9 cellular contexts compared by ENCODE assay signal in genomic region chr17:55751720-55752250, GRCh38. TPM values are rescaled to one million over a fixed set of nuclear protein-coding genes. Genes with fewer than 3 reads are reported as not detected.
A peak's percentile ranks its signal among the peaks of the same experiment; 100 is the strongest.
DNase-seq lines count a peak whose midpoint lies in the region; ATAC-seq and TF ChIP-seq lines count a peak whose summit lies in the region.
"Had no signal": no experiment of that assay in that cellular context is flagged by ENCODE, and none has a peak within 500 bp of the region (broad histone marks: within the 10 kb centered on the region; RNA-seq: fewer than 3 reads in every experiment).

No MANE protein-coding gene starts in this region.

- TF ChIP-seq CTCF in heart left ventricle (IDR thresholded peaks at IDR 0.05), result no peak
- TF ChIP-seq CTCF in brain microvascular endothelial cell (IDR thresholded peaks at IDR 0.05; ENCODE audit: low read depth, low read length, missing control alignments), result no peak
- no peak for TF ChIP-seq CTCF in upper lobe of right lung (IDR thresholded peaks at IDR 0.05)

- intact Hi-C loops in heart left ventricle (cut with DNase I) (loop anchor here in 2 of 10 donors (2.0 to 10.0 kb wide), 2 partner anchors 19 to 337 kb away; no protein-coding TSS in a partner anchor), left cardiac atrium (cut with DNase I) (no loop called here), upper lobe of right lung (cut with DNase I) (no loop called here)

- H3K23ac ChIP-seq in mesendoderm (ENCODE audit: low read length), result no peak overlapping the region

- in situ Hi-C loops in brain microvascular endothelial cell (cut with HindIII; ENCODE audit: low pct_ligation_motif_present, low sequenced_read_pairs), result no loop called here

- H4K8ac ChIP-seq in mesendoderm (ENCODE audit: low read depth, low read length), result no peak overlapping the region

- H2BK15ac ChIP-seq in mesendoderm (replicated peaks; ENCODE audit: low read depth), result no peak overlapping the region

- peaks cover 0 to 18% (median 3%) of the 10 kb centered on the region in 9 donors for H3K36me3 ChIP-seq in heart left ventricle
- no peaks in the 10 kb centered on the region for H3K36me3 ChIP-seq in brain microvascular endothelial cell (replicated peaks)
- H3K36me3 ChIP-seq in mesendoderm (ENCODE audit: control insufficient read depth, insufficient read depth, low read length), result no peaks in the 10 kb centered on the region
- H3K36me3 ChIP-seq in upper lobe of right lung, result peaks cover 5% of the 10 kb centered on the region

- H3K27ac ChIP-seq in heart left ventricle, result peak overlapping the region; percentile 82 to 98 (median 92)
- H3K27ac ChIP-seq in brain microvascular endothelial cell, result no peak overlapping the region
- no peak overlapping the region for H3K27ac ChIP-seq in mesendoderm (ENCODE audit: low read depth, low read length)
- peak overlapping the region; percentile 88 for H3K27ac ChIP-seq in upper lobe of right lung

- H3K56ac ChIP-seq in mesendoderm (ENCODE audit: low read length), result peak overlapping the region; percentile 93

- no peak overlapping the region for H2AK5ac ChIP-seq in mesendoderm (ENCODE audit: low read length)

- no peak overlapping the region for H4K5ac ChIP-seq in mesendoderm (ENCODE audit: low read length)

- H2BK5ac ChIP-seq in mesendoderm (ENCODE audit: low read length), result no peak overlapping the region

- H3K4me3 ChIP-seq in heart left ventricle (peak overlapping the region; percentile 58 to 96 (median 88)), brain microvascular endothelial cell (ENCODE audit: low read depth, low read length) (peak overlapping the region; percentile 74), mesendoderm (ENCODE audit: low read length) (peak overlapping the region; percentile 78), upper lobe of right lung (peak overlapping the region; percentile 85)

- H3K79me1 ChIP-seq in mesendoderm (ENCODE audit: low read length), result peaks cover 7% of the 10 kb centered on the region

- no peak for TF ChIP-seq POLR2A in heart left ventricle (IDR thresholded peaks at IDR 0.05)

- peaks cover 0 to 20% (median 13%) of the 10 kb centered on the region in 12 donors for H3K4me1 ChIP-seq in heart left ventricle
- H3K4me1 ChIP-seq in mesendoderm (ENCODE audit: control insufficient read depth, low read depth, low read length), result peaks cover 2% of the 10 kb centered on the region
- H3K4me1 ChIP-seq in upper lobe of right lung, result peaks cover 13% of the 10 kb centered on the region

- 59 to 67% (median 63%) methylated on average over 4 of the region's 4 CpGs for WGBS in heart left ventricle, 4 donors
- no CpG with 5 or more reads among the region's 4 CpGs for WGBS in mesendoderm (ENCODE audit: extremely low coverage, insufficient coverage, low lambda C conversion rate)

- peak overlapping the region; percentile 10 for H3K18ac ChIP-seq in mesendoderm (ENCODE audit: low read length)

- DNase-seq in heart left ventricle, result no peak
- no peak for DNase-seq in left cardiac atrium
- no peak for DNase-seq in brain microvascular endothelial cell
- no peak for DNase-seq in mesendoderm
- DNase-seq in upper lobe of right lung, result no peak
- DNase-seq in NCI-H187 treated with DMSO at 0.1 percent for 48 hours (lab: John Stamatoyannopoulos, UW), result no peak
- no peak for DNase-seq in glomerular visceral epithelial cell (ENCODE audit: extremely low spot score)
- no peak for DNase-seq in activated CD4-positive, CD25-positive, alpha-beta regulatory T cell treated with anti-CD3 and anti-CD28 coated beads, Interleukin-2, amount 50 U/mL, for 72 hours
- DNase-seq: activated gamma-delta T cell had no signal

- H3K9me3 ChIP-seq in heart left ventricle (no peaks in the 10 kb centered on the region), upper lobe of right lung (no peaks in the 10 kb centered on the region)

- no peaks in the 10 kb centered on the region for H3K27me3 ChIP-seq in heart left ventricle
- H3K27me3 ChIP-seq in brain microvascular endothelial cell (replicated peaks), result no peaks in the 10 kb centered on the region
- no peaks in the 10 kb centered on the region for H3K27me3 ChIP-seq in mesendoderm (ENCODE audit: insufficient read depth, low read length, poor library complexity)
- H3K27me3 ChIP-seq in upper lobe of right lung, result no peaks in the 10 kb centered on the region

- peaks cover 2% of the 10 kb centered on the region for H3K79me2 ChIP-seq in mesendoderm (ENCODE audit: control insufficient read depth, insufficient read depth, low read length)

- H3K4ac ChIP-seq in mesendoderm (ENCODE audit: low read depth, low read length), result no peak overlapping the region

- peak overlapping the region; percentile 85 for H3K4me2 ChIP-seq in mesendoderm (ENCODE audit: low read length)

- no peak overlapping the region for H2BK120ac ChIP-seq in mesendoderm (ENCODE audit: low read depth, low read length)

- ATAC-seq in heart left ventricle, result no peak
- no peak for ATAC-seq in left cardiac atrium
- no peak for ATAC-seq in upper lobe of right lung

- H3K9ac ChIP-seq in mesendoderm (ENCODE audit: low read length), result peak overlapping the region; percentile 90

RNA-seq across cellular contexts. Expression of gene PCTP, which starts 0.9 kb away (rescaled TPM):
- total RNA-seq in heart left ventricle (10 to 100 TPM; 14.8 to 22.6 (median 18.6) TPM), left cardiac atrium (10 to 100 TPM; 15.1 to 20.0 TPM), upper lobe of right lung (24.7 TPM)
- polyA plus RNA-seq in heart left ventricle, result 10 to 100 TPM; 11.8 to 21.1 TPM
- polyA plus RNA-seq in mesendoderm (2013, experiment 1 of 2), result 16.0 TPM
- 16.1 TPM for polyA plus RNA-seq in mesendoderm (2013, experiment 2 of 2)

RNA-seq across cellular contexts. Expression of gene TMEM100, which starts 29.1 kb away (rescaled TPM):
- 1 to 10 TPM; 2.3 to 9.3 (median 6.0) TPM for total RNA-seq in heart left ventricle
- 1 to 10 TPM; 4.1 to 5.3 TPM for polyA plus RNA-seq in heart left ventricle
- 10 to 100 TPM; 18.3 to 24.3 TPM for total RNA-seq in left cardiac atrium
- polyA plus RNA-seq in mesendoderm (2013, experiment 1 of 2), result 0.31 TPM
- 0.53 TPM for polyA plus RNA-seq in mesendoderm (2013, experiment 2 of 2)
- 279 TPM for total RNA-seq in upper lobe of right lung

Comparison
In these comparisons a context has a peak if more than half of its experiments do, and no peak if none do; other contexts are left out.
1. H3K27ac ChIP-seq: peak in heart left ventricle (12 of 12) and upper lobe of right lung (single experiment); none in brain microvascular endothelial cell (single experiment) and mesendoderm (single experiment).
2. RNA of gene TMEM100, which starts 29.1 kb away (total RNA-seq): 279 TPM in upper lobe of right lung (single experiment); 18.3 to 24.3 TPM in left cardiac atrium and 2.3 to 9.3 TPM in heart left ventricle; every median in the first group is over 10 times any median in the second.
3. Peak in every context shown above with its lines, with median percentiles within 50 percentile points of each other: H3K4me3 ChIP-seq.